In the genomic region with DNA sequence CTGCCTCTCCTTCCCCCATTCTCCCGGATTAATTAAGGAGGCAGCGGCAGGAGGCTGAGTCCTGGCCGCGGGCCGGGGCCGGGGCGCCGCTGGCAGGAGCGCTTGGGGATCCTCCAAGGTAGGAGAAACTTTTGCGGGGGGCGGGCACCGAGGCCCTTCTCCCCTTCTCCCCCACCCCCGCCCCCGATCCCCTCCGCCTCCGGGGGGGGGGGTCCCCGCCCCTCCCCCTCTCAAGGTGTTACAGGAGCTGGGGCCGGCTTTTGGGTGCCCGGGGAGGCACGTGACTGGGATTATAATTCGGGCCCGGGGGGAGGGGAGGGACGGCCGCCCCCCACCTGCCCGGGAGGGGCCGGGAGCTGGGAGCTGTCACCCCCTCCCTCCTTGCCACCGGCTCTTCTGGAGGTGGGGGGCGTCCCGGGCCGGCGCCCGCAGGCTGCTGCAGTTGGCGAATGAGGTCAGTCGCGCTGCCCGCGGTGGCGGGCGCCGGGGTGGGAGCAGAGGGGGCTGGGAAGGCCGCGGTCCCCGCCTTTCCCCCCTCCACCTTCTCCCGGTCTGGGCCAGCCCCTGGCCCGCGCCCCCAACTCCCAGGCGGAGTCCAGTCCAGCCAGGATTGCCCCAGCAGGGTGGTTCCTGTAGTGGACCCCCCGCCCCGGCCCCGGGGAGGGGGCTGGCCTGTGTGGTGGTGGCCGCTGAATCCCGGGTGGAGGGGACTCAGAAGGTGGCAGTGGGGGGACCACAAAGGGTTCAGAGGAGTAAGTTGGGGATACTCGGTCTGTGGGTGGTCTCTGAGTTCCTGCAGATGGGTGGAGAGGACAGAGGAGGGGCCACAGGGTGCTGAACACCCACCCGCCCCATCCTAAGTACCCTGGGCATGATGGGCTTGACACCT, we compare ENCODE assay signal across 1 cellular context.
TF ChIP-seq lines count a peak whose summit lies in the region.

No MANE protein-coding gene starts in this region.

TF ChIP-seq in IMR-90, 13 proteins besides CTCF, POLR2A, EP300 and RAD21:
- TF ChIP-seq SMC3 (IDR thresholded peaks at IDR 0.05; ENCODE audit: low read depth, low read length), result no peak
- 0 out of 2 replicates have a peak, but pooled peaks have one; percentile 60 for TF ChIP-seq CHD1 (IDR thresholded peaks at IDR 0.05; ENCODE audit: low read depth, low read length)
- no peak for TF ChIP-seq CEBPB (IDR thresholded peaks at IDR 0.05; ENCODE audit: low read depth, low read length)
- TF ChIP-seq MAFK (IDR thresholded peaks at IDR 0.05; ENCODE audit: low read depth, low read length), result no peak
- TF ChIP-seq USF2 (IDR thresholded peaks at IDR 0.05; ENCODE audit: low read depth, low read length), result peak; percentile 40; the same call in 1 of the 2 replicates
- TF ChIP-seq BHLHE40 (IDR thresholded peaks at IDR 0.05; ENCODE audit: low read depth, low read length), result peak; percentile 47
- peak; percentile 27; the same call in 1 of the 2 replicates for TF ChIP-seq MAZ (IDR thresholded peaks at IDR 0.05; ENCODE audit: borderline replicate concordance, low read depth, low read length)
- no peak for TF ChIP-seq NFE2L2 (IDR thresholded peaks at IDR 0.05; ENCODE audit: low read depth, low read length)
